In genomic region chr20:3785240-3786125, GRCh38 we compare ENCODE assay signal across 7 cellular contexts. TPM values are rescaled to one million over a fixed set of nuclear protein-coding genes. Genes with fewer than 3 reads are reported as not detected.
DNase-seq lines count a peak whose midpoint lies in the region; ATAC-seq, FAIRE-seq and TF ChIP-seq lines count a peak whose summit lies in the region.
"Had no signal": no experiment of that assay in that cellular context is flagged by ENCODE, and none has a peak within 500 bp of the region (broad histone marks: within the 10 kb centered on the region; RNA-seq: fewer than 3 reads in every experiment).

No MANE protein-coding gene starts in this region.

- POLR2A ChIA-PET in T-cell (lab: Charles Lee), result no interaction called here

- FAIRE-seq in kidney (lab: Jason Lieb, UNC), result no peak

- H3K4me3 Mint-ChIP-seq in CD14-positive monocyte (peak overlapping the region; percentile 87 to 94), T-cell (peak overlapping the region; percentile 21 to 86 (median 70))

- H3K4me1 Mint-ChIP-seq in CD14-positive monocyte, result peaks cover 44% of the 10 kb centered on the region
- H3K4me1 Mint-ChIP-seq in T-cell, result peaks cover 45 to 56% (median 55%) of the 10 kb centered on the region in 3 donors

- no peaks in the 10 kb centered on the region for H3K9me3 Mint-ChIP-seq in CD14-positive monocyte
- H3K9me3 Mint-ChIP-seq in T-cell, result no peaks in the 10 kb centered on the region

- H3K9ac ChIP-seq in kidney (ENCODE audit: low read length in 2 of 2), result peak overlapping the region; percentile 61 to 63

- intact Hi-C loops in CD14-positive monocyte (cut with micrococcal nuclease) (loop anchor here (2.0 to 10.0 kb wide), 2 partner anchors 35 to 59 kb away; partner anchors contain the start of genes AP5S1 (in 2 of the 2) and MAVS (in 1 of the 2)), kidney (cut with DNase I) (no loop called here)

- H3K36me3 Mint-ChIP-seq in CD14-positive monocyte, result peaks cover 7 to 14% of the 10 kb centered on the region in 2 donors
- H3K36me3 Mint-ChIP-seq in T-cell, result peaks cover 4% of the 10 kb centered on the region

- H3K36me3 ChIP-seq in kidney (ENCODE audit: control insufficient read depth in 1 of 2, insufficient read depth in 2 of 2, low read length in 2 of 2), result no peaks in the 10 kb centered on the region

- ATAC-seq in T-cell (replicated peaks in 1 of 4) (no peak), HG02642 (IDR thresholded peaks at IDR 0.05; ENCODE audit: poor library complexity, unreplicated experiment) (no peak)

- H3K9me3 ChIP-seq in kidney (ENCODE audit: control insufficient read depth in 1 of 2, low read length in 2 of 2), result no peaks in the 10 kb centered on the region

- TF ChIP-seq CTCF in CD14-positive monocyte (IDR thresholded peaks at IDR 0.05), result no peak
- TF ChIP-seq CTCF in kidney (IDR thresholded peaks at IDR 0.05; ENCODE audit: borderline replicate concordance, extremely low read depth, insufficient read depth), result no peak

- H3K27ac Mint-ChIP-seq in CD14-positive monocyte, result peak overlapping the region in 3 of 7 donors; percentile 18 to 78 (median 68)
- H3K27ac Mint-ChIP-seq in T-cell, result peak overlapping the region in 1 of 2 donors; percentile 26

- H3K27me3 Mint-ChIP-seq in CD14-positive monocyte (ENCODE audit: low read depth in 3 of 3) (peaks cover 2 to 6% (median 2%) of the 10 kb centered on the region in 3 donors), T-cell (no peaks in the 10 kb centered on the region)

- DNase-seq in CD14-positive monocyte (ENCODE audit: low spot score), result no peak
- no peak for DNase-seq in T-cell
- DNase-seq in kidney, result peak; percentile 88
- no peak for DNase-seq in stimulated activated CD4-positive, alpha-beta T cell treated with anti-CD3 and anti-CD28 coated beads, Interleukin-4, amount 100 ng/mL, for 4 hours
- no peak for DNase-seq in COLO829 (ENCODE audit: low spot score)

- CTCF ChIA-PET in T-cell (lab: Charles Lee), result interaction anchor here (1.0 to 2.5 kb wide), 6 partner anchors 10 to 69 kb away, joined by 3 to 13 read pairs (median 3); partner anchors contain the start of genes ADISSP (in 1 of the 2) and AP5S1 (in 1 of the 2)

- peak overlapping the region; percentile 74 to 75 for H3K4me3 ChIP-seq in kidney (ENCODE audit: low read length in 2 of 2)

- H3K27ac ChIP-seq in kidney (ENCODE audit: low read depth in 2 of 2, low read length in 2 of 2), result peak overlapping the region; percentile 76 to 77

- H3K4me1 ChIP-seq in kidney (ENCODE audit: control insufficient read depth in 1 of 2, insufficient read depth in 1 of 2, low read depth in 1 of 2, low read length in 2 of 2), result peaks cover 18 to 25% of the 10 kb centered on the region in 2 donors

RNA-seq across cellular contexts. Expression of gene CENPB, which starts 1.1 kb away (rescaled TPM):
- 1 to 10 TPM; 1.1 to 1.4 TPM for polyA plus RNA-seq in CD14-positive monocyte
- 10 to 100 TPM; 37.0 to 79.0 (median 60.8) TPM for total RNA-seq in T-cell
- 99.8 TPM for total RNA-seq in kidney
- polyA plus RNA-seq in kidney (ENCODE audit: insufficient read depth, low read depth, low replicate concordance), result 56.2 TPM

RNA-seq across cellular contexts. Expression of gene SPEF1, which starts 4.2 kb away (rescaled TPM):
- polyA plus RNA-seq in CD14-positive monocyte (not detected), kidney (ENCODE audit: insufficient read depth, low read depth, low replicate concordance) (3.8 TPM)
- total RNA-seq in T-cell (under 1 TPM in 1 of 5 donors, not detected in 4; 0.16 TPM), kidney (3.4 TPM)
- total RNA-seq: HT1080 had no signal

RNA-seq across cellular contexts. Expression of gene CDC25B, which starts 10.6 kb away (rescaled TPM):
- polyA plus RNA-seq in CD14-positive monocyte (1 to 10 TPM; 3.6 to 4.0 TPM), kidney (ENCODE audit: insufficient read depth, low read depth, low replicate concordance) (24.1 TPM)
- total RNA-seq in T-cell (100 to 1,000 TPM; 216 to 409 (median 401) TPM), kidney (40.3 TPM)

RNA-seq across cellular contexts. Expression of gene ADISSP, which starts 17.9 kb away (rescaled TPM):
- polyA plus RNA-seq in CD14-positive monocyte, result 10 to 100 TPM; 59.6 to 68.5 TPM
- 10 to 100 TPM; 16.2 to 28.7 (median 22.6) TPM for total RNA-seq in T-cell
- 26.3 TPM for total RNA-seq in kidney
- polyA plus RNA-seq in kidney (ENCODE audit: insufficient read depth, low read depth, low replicate concordance), result 31.8 TPM

RNA-seq across cellular contexts. Expression of gene AP5S1, which starts 34.9 kb away (rescaled TPM):
- polyA plus RNA-seq in CD14-positive monocyte (10 to 100 TPM in 1 of 2 donors, 1 to 10 TPM in 1; 8.6 to 10.8 TPM), kidney (ENCODE audit: insufficient read depth, low read depth, low replicate concordance) (16.0 TPM)
- total RNA-seq in T-cell (10 to 100 TPM; 11.5 to 17.3 (median 14.4) TPM), kidney (19.5 TPM)
